Comparison of ENCODE assay signal across 1 cellular context in the genomic region with DNA sequence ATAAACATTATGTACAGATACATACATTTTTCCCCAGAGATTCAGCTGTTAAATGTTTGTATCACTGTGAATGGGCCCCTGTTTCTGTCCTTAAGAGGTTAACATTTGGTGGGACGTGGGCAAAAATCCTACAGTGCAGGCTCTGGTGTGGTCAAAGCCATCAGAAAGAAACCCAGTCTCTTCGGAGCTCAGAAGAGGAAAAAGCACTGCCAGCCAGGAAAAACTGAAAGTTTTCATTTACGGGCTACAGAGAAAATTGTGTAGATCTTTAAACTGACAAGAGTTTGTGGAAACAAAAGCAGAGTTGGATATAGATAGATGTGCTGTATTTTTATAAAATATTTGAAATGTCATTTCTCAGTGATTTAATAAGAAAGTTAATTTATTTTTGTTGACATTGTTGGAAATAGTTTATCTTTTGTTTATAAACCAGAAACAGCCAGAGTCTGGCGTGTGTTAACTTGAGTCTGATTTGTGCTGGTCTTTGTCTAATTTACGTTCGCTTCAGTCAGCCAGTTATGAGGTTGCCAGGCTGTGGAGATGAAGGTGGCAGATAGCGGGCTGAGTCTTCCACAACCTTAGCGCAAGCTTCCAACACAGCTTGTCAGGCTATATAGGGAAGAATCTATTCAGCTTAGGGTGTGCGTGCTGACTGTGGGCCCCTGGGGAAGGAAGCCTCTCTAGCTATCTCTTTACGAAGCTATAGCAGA.
TF ChIP-seq lines count a peak whose summit lies in the region.

No MANE protein-coding gene starts in this region.

TF ChIP-seq in IMR-90, 13 proteins besides CTCF, POLR2A, EP300 and RAD21 (continued from another document):
- no peak for TF ChIP-seq NFE2L2 (IDR thresholded peaks at IDR 0.05; ENCODE audit: low read depth, low read length)
- no peak for TF ChIP-seq MAFK (IDR thresholded peaks at IDR 0.05; ENCODE audit: low read depth, low read length)
- no peak for TF ChIP-seq BHLHE40 (IDR thresholded peaks at IDR 0.05; ENCODE audit: low read depth, low read length)
- TF ChIP-seq FOS (IDR thresholded peaks at IDR 0.05; ENCODE audit: low read depth, low read length): no peak
- no peak for TF ChIP-seq RCOR1 (IDR thresholded peaks at IDR 0.05; ENCODE audit: insufficient replicate concordance, low read length)
- no peak for TF ChIP-seq MAZ (IDR thresholded peaks at IDR 0.05; ENCODE audit: borderline replicate concordance, low read depth, low read length)
- no peak for TF ChIP-seq MXI1 (IDR thresholded peaks at IDR 0.05; ENCODE audit: borderline replicate concordance, low read depth, low read length)
- no peak for TF ChIP-seq USF2 (IDR thresholded peaks at IDR 0.05; ENCODE audit: low read depth, low read length)
